11 cellular contexts compared by ENCODE assay signal in genomic region chr7:27166475-27167169, GRCh38. TPM values are rescaled to one million over a fixed set of nuclear protein-coding genes. Genes with fewer than 3 reads are reported as not detected.
DNase-seq lines count a peak whose midpoint lies in the region; ATAC-seq and TF ChIP-seq lines count a peak whose summit lies in the region.
"Had no signal": no experiment of that assay in that cellular context is flagged by ENCODE, and none has a peak within 500 bp of the region (broad histone marks: within the 10 kb centered on the region; RNA-seq: fewer than 3 reads in every experiment).

No MANE protein-coding gene starts in this region.

- TF ChIP-seq CTCF in fibroblast of mammary gland (conservative IDR thresholded peaks at IDR 0.05; ENCODE audit: control insufficient read depth, insufficient read depth, low read depth, low read length): no peak

- peak; percentile 46 for DNase-seq in EL
- peak; percentile 42 for DNase-seq in M059J (ENCODE audit: low read depth)
- DNase-seq in fibroblast of mammary gland (ENCODE audit: low read depth): peak; percentile 34
- no peak for DNase-seq in NCI-H526 treated with DMSO at 0.1 percent for 48 hours (lab: John Stamatoyannopoulos, UW)
- no peak for DNase-seq in NOMO-1 treated with DMSO at 0.1 percent for 48 hours (lab: John Stamatoyannopoulos, UW; ENCODE audit: unreplicated experiment)
- DNase-seq in DMS153 (lab: John Stamatoyannopoulos, UW): no peak
- DNase-seq: H7, head of caudate nucleus had no signal

- no peak for ATAC-seq in GM18498 (IDR thresholded peaks at IDR 0.05; ENCODE audit: unreplicated experiment)

- no peaks in the 10 kb centered on the region for H3K36me3 ChIP-seq in rectal smooth muscle tissue (ENCODE audit: control insufficient read depth, insufficient read depth, low read length)

- peak overlapping the region; percentile 77 for H3K4me3 ChIP-seq in fibroblast of mammary gland (ENCODE audit: control insufficient read depth, low read depth, low read length)
- H3K4me3 ChIP-seq in rectal smooth muscle tissue (ENCODE audit: low read length): peak overlapping the region; percentile 78

- H3K9ac ChIP-seq in rectal smooth muscle tissue (ENCODE audit: low read length): peak overlapping the region; percentile 19
- H3K9ac ChIP-seq: KMS-11 had no signal

- peaks cover 3% of the 10 kb centered on the region for H3K4me1 ChIP-seq in rectal smooth muscle tissue (ENCODE audit: control insufficient read depth, insufficient read depth, low read length)

- H3K27ac ChIP-seq in rectal smooth muscle tissue (ENCODE audit: low read depth, low read length): peak overlapping the region; percentile 96
- H3K27ac ChIP-seq: KMS-11 had no signal

- H3K27me3 ChIP-seq in rectal smooth muscle tissue (ENCODE audit: control insufficient read depth, insufficient read depth, low read length): no peaks in the 10 kb centered on the region

RNA-seq across cellular contexts. Expression of gene HOXA9, which starts 1.3 kb away (rescaled TPM):
- total RNA-seq in M059J (2014; rRNA removed; shearing (Covaris generic)): 66.1 and 66.8 TPM in 2 replicates
- total RNA-seq: H7 had no signal

RNA-seq across cellular contexts. Expression of gene HOXA10, which starts 7.5 kb away (rescaled TPM):
- total RNA-seq in M059J (2014; rRNA removed; shearing (Covaris generic)): 15.4 and 16.7 TPM in 2 replicates
- total RNA-seq: H7 had no signal

RNA-seq across cellular contexts. Expression of gene HOXA7, which starts 10.1 kb away (rescaled TPM):
- total RNA-seq in M059J (2014; rRNA removed; shearing (Covaris generic)): 3.7 and 4.6 TPM in 2 replicates
- total RNA-seq: H7 had no signal

RNA-seq across cellular contexts. Expression of gene HOXA3, which starts 14.2 kb away (rescaled TPM):
- total RNA-seq in M059J (2014; rRNA removed; shearing (Covaris generic)): 0.86 and 8.6 TPM in 2 replicates
- total RNA-seq: H7 had no signal

RNA-seq across cellular contexts. Expression of gene HOXA11, which starts 18.4 kb away (rescaled TPM):
- 0.79 and 1.1 TPM in 2 replicates for total RNA-seq in M059J (2014; rRNA removed; shearing (Covaris generic))
- total RNA-seq: H7 had no signal

Comparison
In these comparisons a context has a peak if more than half of its experiments do, and no peak if none do; other contexts are left out.
1. DNase-seq: peak in EL (single experiment), M059J (single experiment) and fibroblast of mammary gland (single experiment); none in NCI-H526 treated with DMSO at 0.1 percent for 48 hours (single experiment), NOMO-1 treated with DMSO at 0.1 percent for 48 hours (single experiment) and DMS153 (single experiment).